7 cellular contexts compared by ENCODE assay signal in genomic region chr10:6086375-6087233, GRCh38. TPM values are rescaled to one million over a fixed set of nuclear protein-coding genes. Genes with fewer than 3 reads are reported as not detected.
DNase-seq lines count a peak whose midpoint lies in the region; ATAC-seq, FAIRE-seq and TF ChIP-seq lines count a peak whose summit lies in the region.

No MANE protein-coding gene starts in this region.

- FAIRE-seq in GM12892 (lab: Jason Lieb, UNC): peak; percentile 96

- no peak for TF ChIP-seq POLR2A in GM12892 (IDR thresholded peaks at IDR 0.05; ENCODE audit: low read depth, low read length)

- DNase-seq in GM12892 (ENCODE audit: insufficient read length) (no peak), NCI-H226 (peak; percentile 22), cerebellar cortex (ENCODE audit: low spot score) (peak; percentile 82)
- DNase-seq in activated CD4-positive, alpha-beta T cell treated with anti-CD3 and anti-CD28 coated beads for 24 hours (ENCODE audit: low read depth in 2 of 2): peak; percentile 86 to 87
- DNase-seq in stimulated activated CD4-positive, alpha-beta T cell treated with anti-CD3 and anti-CD28 coated beads, Interleukin-1b, Interleukin-23, amount 100 ng/mL, for 1 hour (ENCODE audit: low read depth in 2 of 2): peak; percentile 69 to 70

- ATAC-seq in HG03025 (IDR thresholded peaks at IDR 0.05; ENCODE audit: low FRiP score, unreplicated experiment): peak; percentile 44

- no peaks in the 10 kb centered on the region for H3K27me3 ChIP-seq in layer of hippocampus (ENCODE audit: control insufficient read depth, insufficient read depth, low read length)

- H3K27ac ChIP-seq in layer of hippocampus (ENCODE audit: low read depth, low read length): peak overlapping the region; percentile 90

RNA-seq across cellular contexts. Expression of gene RBM17, which starts 2.2 kb away (rescaled TPM):
- 95.0 TPM for polyA plus RNA-seq in GM12892 (2012; ENCODE audit: missing spikeins)

RNA-seq across cellular contexts. Expression of gene IL2RA, which starts 24.4 kb away (rescaled TPM):
- polyA plus RNA-seq in GM12892 (2012; ENCODE audit: missing spikeins): 7.2 TPM
